ENCODE assay signal across 15 cellular contexts in the genomic region with DNA sequence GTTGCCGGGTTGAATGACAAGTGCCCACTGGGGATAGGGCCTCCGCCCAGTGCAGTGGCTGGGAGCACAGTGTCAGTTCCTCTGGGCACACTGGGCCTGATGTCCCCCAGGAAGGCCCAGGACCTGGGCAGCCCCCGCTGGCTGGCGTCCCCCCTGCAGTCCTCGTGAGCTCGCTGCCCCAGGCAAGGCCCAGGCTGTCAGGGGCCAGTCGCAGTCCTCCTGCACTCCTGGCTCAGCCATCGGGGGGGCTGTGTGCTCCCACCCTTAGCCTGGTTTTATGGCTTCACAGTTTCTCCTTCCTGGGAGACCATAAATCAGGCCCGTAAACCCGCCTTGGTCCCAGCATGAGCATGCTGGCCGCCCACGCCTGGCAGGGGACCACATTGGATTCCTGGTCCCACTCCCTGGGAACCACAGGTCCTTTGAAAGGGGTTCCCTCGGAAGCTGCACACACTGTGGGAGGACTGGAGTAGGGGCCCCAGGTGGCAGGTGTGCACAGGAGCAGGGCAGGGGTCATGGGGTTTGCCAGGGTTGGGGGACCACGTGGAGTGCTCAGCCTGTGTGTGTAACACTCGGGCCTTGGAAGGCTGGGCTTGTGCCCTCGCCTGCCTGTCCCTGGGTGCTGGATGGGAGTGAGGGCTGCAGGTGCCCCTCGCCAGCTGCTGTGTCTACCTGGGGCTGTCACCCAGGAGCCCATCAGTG.
DNase-seq lines count a peak whose midpoint lies in the region; ATAC-seq and TF ChIP-seq lines count a peak whose summit lies in the region.
"Had no signal": no experiment of that assay in that cellular context is flagged by ENCODE, and none has a peak within 500 bp of the region (broad histone marks: within the 10 kb centered on the region; RNA-seq: fewer than 3 reads in every experiment).

No MANE protein-coding gene starts in this region.

- no peaks in the 10 kb centered on the region for H4K20me1 ChIP-seq in smooth muscle cell (ENCODE audit: low read depth)

- H3K9me3 ChIP-seq in suprapubic skin = no peaks in the 10 kb centered on the region
- no peaks in the 10 kb centered on the region for H3K9me3 ChIP-seq in smooth muscle cell (replicated peaks; ENCODE audit: low read depth)

- no peaks in the 10 kb centered on the region for H3K27me3 Mint-ChIP-seq in activated T-cell treated with anti-CD3 and anti-CD28 coated beads, Interleukin-2, amount 50 U/mL, for 24 hours

- H3K4me1 ChIP-seq in suprapubic skin (no peaks in the 10 kb centered on the region), smooth muscle cell (ENCODE audit: low read depth) (no peaks in the 10 kb centered on the region)

- DNase-seq in activated T-cell treated with anti-CD3 and anti-CD28 coated beads, Interleukin-2, amount 50 U/mL, for 24 hours = peak; percentile 8
- DNase-seq in activated T-cell treated with anti-CD3 and anti-CD28 coated beads for 4 hours (no peak), SW480 (ENCODE audit: low spot score) (peak; percentile 30), left kidney (ENCODE audit: low read depth, low spot score) (peak; percentile 98), suprapubic skin (ENCODE audit: low spot score in 2 of 2) (peak; percentile 56 to 69), smooth muscle cell (lab: John Stamatoyannopoulos, UW; ENCODE audit: unreplicated experiment) (no peak)
- DNase-seq: DMS53; effector CD4-positive, alpha-beta T cell; foreskin melanocyte; NCI-H2081; SHP77 had no signal

- no peaks in the 10 kb centered on the region for H3F3A ChIP-seq in smooth muscle cell (ENCODE audit: low read depth)

- no peak for TF ChIP-seq POLR2A in suprapubic skin (IDR thresholded peaks at IDR 0.05)

- H3K4me1 Mint-ChIP-seq in activated T-cell treated with anti-CD3 and anti-CD28 coated beads, Interleukin-2, amount 50 U/mL, for 24 hours (ENCODE audit: low read depth) = no peaks in the 10 kb centered on the region

- H3K9ac ChIP-seq in smooth muscle cell (ENCODE audit: low read depth) = no peak overlapping the region

- H3K79me2 ChIP-seq in smooth muscle cell (ENCODE audit: low read depth) = no peaks in the 10 kb centered on the region

- 75% methylated on average over 7 of the region's 17 CpGs for WGBS in suprapubic skin
- 78% methylated on average over 17 of the region's 17 CpGs for WGBS in smooth muscle cell (ENCODE audit: low lambda C conversion rate)

- no peak overlapping the region for H3K4me3 Mint-ChIP-seq in activated T-cell treated with anti-CD3 and anti-CD28 coated beads, Interleukin-2, amount 50 U/mL, for 24 hours

- TF ChIP-seq CTCF in suprapubic skin (IDR thresholded peaks at IDR 0.05) = no peak
- TF ChIP-seq CTCF in smooth muscle cell (IDR thresholded peaks at IDR 0.05; ENCODE audit: borderline replicate concordance, insufficient read depth, poor library complexity, severe bottlenecking) = no peak

- no peaks in the 10 kb centered on the region for H3K9me3 Mint-ChIP-seq in activated T-cell treated with anti-CD3 and anti-CD28 coated beads, Interleukin-2, amount 50 U/mL, for 24 hours

- ATAC-seq in GM19463 (IDR thresholded peaks at IDR 0.05; ENCODE audit: unreplicated experiment) (no peak), HG02763 (IDR thresholded peaks at IDR 0.05; ENCODE audit: unreplicated experiment) (no peak)
- ATAC-seq: GM12878 had no signal

- no peaks in the 10 kb centered on the region for H3K36me3 ChIP-seq in suprapubic skin
- no peaks in the 10 kb centered on the region for H3K36me3 ChIP-seq in smooth muscle cell (ENCODE audit: low read depth)

- no peak overlapping the region for H3K4me2 ChIP-seq in smooth muscle cell

- H3K27ac ChIP-seq in suprapubic skin (no peak overlapping the region), smooth muscle cell (ENCODE audit: low read depth) (no peak overlapping the region)
- H3K27ac ChIP-seq: HL-60 had no signal

- H2AFZ ChIP-seq in smooth muscle cell (ENCODE audit: low read depth) = no peak overlapping the region

- no peaks in the 10 kb centered on the region for H3K27me3 ChIP-seq in suprapubic skin
- H3K27me3 ChIP-seq in smooth muscle cell (ENCODE audit: low read depth) = no peaks in the 10 kb centered on the region

- H3K36me3 Mint-ChIP-seq in activated T-cell treated with anti-CD3 and anti-CD28 coated beads, Interleukin-2, amount 50 U/mL, for 24 hours (ENCODE audit: low read depth) = peaks cover 27% of the 10 kb centered on the region

- no peak overlapping the region for H3K4me3 ChIP-seq in suprapubic skin
- H3K4me3 ChIP-seq in smooth muscle cell = no peak overlapping the region
- H3K4me3 ChIP-seq: GM12878 had no signal

- no peak overlapping the region for H3K27ac Mint-ChIP-seq in activated T-cell treated with anti-CD3 and anti-CD28 coated beads, Interleukin-2, amount 50 U/mL, for 24 hours

- TF ChIP-seq EP300 in suprapubic skin (IDR thresholded peaks at IDR 0.05) = no peak

Comparison
In these comparisons a context has a peak if more than half of its experiments do, and no peak if none do; other contexts are left out.
1. DNase-seq: peak in activated T-cell treated with anti-CD3 and anti-CD28 coated beads, Interleukin-2, amount 50 U/mL, for 24 hours (single experiment), SW480 (single experiment), left kidney (single experiment) and suprapubic skin (2 of 2); none in activated T-cell treated with anti-CD3 and anti-CD28 coated beads for 4 hours (single experiment) and smooth muscle cell (single experiment).